ENCODE assay signal across 8 cellular contexts in genomic region chr13:63749857-63750256, GRCh38.
DNase-seq lines count a peak whose midpoint lies in the region; ATAC-seq, FAIRE-seq and TF ChIP-seq lines count a peak whose summit lies in the region.
"Not testable (repeated sequence)": the region's sequence is repeated elsewhere in the genome, so short reads cannot be mapped to it uniquely, and the experiment has no call there.

No MANE protein-coding gene starts in this region.

- not testable (repeated sequence) for H3K9me3 ChIP-seq in DND-41 (ENCODE audit: insufficient read depth, low read length, severe bottlenecking); IMR-90 (ENCODE audit: control insufficient read depth, insufficient read depth, low read length); K562 (replicated peaks; ENCODE audit: control insufficient read depth, insufficient read depth, low read depth, low read length); HepG2 (ENCODE audit: low read length); pancreas

- H3K4ac ChIP-seq in IMR-90 (ENCODE audit: low read depth, low read length) = not testable (repeated sequence)

- dilution Hi-C loops in IMR-90 (cut with HindIII; ENCODE audit: low sequenced_read_pairs, unreplicated experiment) = not testable (repeated sequence)

- H3K4me2 ChIP-seq in DND-41 (ENCODE audit: insufficient read depth, low read length); IMR-90 (ENCODE audit: low read depth, low read length); K562 (ENCODE audit: insufficient read depth, low read length); HepG2 (ENCODE audit: low read depth, low read length): not testable (repeated sequence)

- H4K5ac ChIP-seq in IMR-90 (ENCODE audit: low read depth, low read length) = not testable (repeated sequence)

- not testable (repeated sequence) for FAIRE-seq in K562 (lab: Jason Lieb, UNC); pancreas (lab: Jason Lieb, UNC)
- FAIRE-seq in HepG2 (lab: Jason Lieb, UNC) = peak; percentile 53

- TF ChIP-seq EP300 in K562 (IDR thresholded peaks at IDR 0.05; ENCODE audit: low read length); HepG2 (IDR thresholded peaks at IDR 0.05; ENCODE audit: low read depth in 2 of 2, low read length in 2 of 2); HepG2 (CRISPR knock-in tag; IDR thresholded peaks at IDR 0.05; ENCODE audit: borderline replicate concordance): not testable (repeated sequence)

- not testable (repeated sequence) for H3K14ac ChIP-seq in IMR-90 (replicated peaks; ENCODE audit: low read depth, low read length)

- TF ChIP-seq CTCF in DND-41 (IDR thresholded peaks at IDR 0.05; ENCODE audit: borderline replicate concordance, extremely low read depth, low read length, poor library complexity, severe bottlenecking); IMR-90 (conservative IDR thresholded peaks at IDR 0.05; ENCODE audit: low read depth, low read length); K562 (IDR thresholded peaks at IDR 0.05 in 2 of 3, conservative IDR thresholded peaks at IDR 0.05 in 1 of 3; ENCODE audit: insufficient read depth in 2 of 3, low read depth in 1 of 3, low read length in 3 of 3); HepG2 (CRISPR knock-in tag; IDR thresholded peaks at IDR 0.05); pancreas (IDR thresholded peaks at IDR 0.05): not testable (repeated sequence)

- H3K4me1 ChIP-seq in DND-41 (ENCODE audit: insufficient read depth, low read length); IMR-90 (ENCODE audit: control insufficient read depth, insufficient read depth, low read length); K562 (replicated peaks in 1 of 2; ENCODE audit: control insufficient read depth in 2 of 2, insufficient read depth in 2 of 2, low read length in 2 of 2); HepG2 (ENCODE audit: insufficient read depth, low read length); pancreas: not testable (repeated sequence)

- ATAC-seq in DND-41 (ENCODE audit: insufficient read depth, low read depth) (peak; percentile 88), GM21529 (IDR thresholded peaks at IDR 0.05; ENCODE audit: unreplicated experiment) (peak; percentile 67), HG02610 (IDR thresholded peaks at IDR 0.05; ENCODE audit: unreplicated experiment) (peak; percentile 78), IMR-90 (ENCODE audit: low read depth) (peak; percentile 63), SK-N-SH treated with all-trans-retinoic acid at 6 μM for 48 hours (peak; percentile 82), K562 (peak; percentile 62; the same call in 2 of the 3 replicates), HepG2 (peak; percentile 100), pancreas (peak in 3 of 4 donors; percentile 38 to 49 (median 48))

- not testable (repeated sequence) for TF ChIP-seq POLR2A in IMR-90 (IDR thresholded peaks at IDR 0.05; ENCODE audit: low read depth, low read length); K562 (conservative IDR thresholded peaks at IDR 0.05); HepG2 (IDR thresholded peaks at IDR 0.05; ENCODE audit: insufficient read depth in 1 of 2, low read depth in 2 of 2, low read length in 2 of 2)

- not testable (repeated sequence) for H4K91ac ChIP-seq in IMR-90 (ENCODE audit: insufficient read depth, low read depth, low read length)

- not testable (repeated sequence) for BruUV-seq in IMR-90 (replicated peaks; lab: Mats Ljungman, UMichigan); K562 (replicated peaks; lab: Mats Ljungman, UMichigan); HepG2 (replicated peaks; lab: Mats Ljungman, UMichigan)

- H4K20me1 ChIP-seq in DND-41 (ENCODE audit: insufficient read depth, low read length); IMR-90 (ENCODE audit: insufficient read depth, low read length); K562 (replicated peaks; ENCODE audit: control insufficient read depth, insufficient read depth, low read length); HepG2 (ENCODE audit: insufficient read depth, low read length): not testable (repeated sequence)

- DNase-seq in DND-41; IMR-90; K562 (ENCODE audit: extremely low read depth in 1 of 4, low spot score in 3 of 4); HepG2 (ENCODE audit: low spot score); pancreas: not testable (repeated sequence)

- H3K79me2 ChIP-seq in DND-41 (ENCODE audit: insufficient read depth, low read length); K562 (ENCODE audit: control insufficient read depth, insufficient read depth, low read length); HepG2 (ENCODE audit: insufficient read depth, low read length): not testable (repeated sequence)

- H2BK120ac ChIP-seq in IMR-90 (ENCODE audit: low read depth, low read length) = not testable (repeated sequence)

- not testable (repeated sequence) for H2AK5ac ChIP-seq in IMR-90 (ENCODE audit: low read depth, low read length)

- POLR2A ChIA-PET in IMR-90 (lab: Charles Lee; ENCODE audit: unreplicated experiment); K562 (lab: Yijun Ruan, JAX); HepG2 (lab: Yijun Ruan, JAX): not testable (repeated sequence)

- WGBS in IMR-90 (ENCODE audit: extremely low coverage in 2 of 2, insufficient read length in 1 of 2), 2 experiments = no CpG with 5 or more reads among the region's 2 CpGs
- no CpG with 5 or more reads among the region's 2 CpGs for WGBS in K562 (ENCODE audit: insufficient coverage, low coverage, missing lambda C conversion rate)
- WGBS in HepG2 (ENCODE audit: low lambda C conversion rate) = no CpG with 5 or more reads among the region's 2 CpGs
- no CpG with 5 or more reads among the region's 2 CpGs for WGBS in pancreas, 2 donors

- not testable (repeated sequence) for H2BK20ac ChIP-seq in IMR-90 (ENCODE audit: low read depth, low read length)

- H3K18ac ChIP-seq in IMR-90 (ENCODE audit: low read depth, low read length) = not testable (repeated sequence)

- H3K4me3 ChIP-seq in DND-41 (ENCODE audit: low read depth in 1 of 2, low read length in 2 of 2); IMR-90 (ENCODE audit: insufficient read depth, low read depth, low read length); K562; HepG2 (replicated peaks in 1 of 3; ENCODE audit: insufficient read depth in 1 of 3, low read depth in 2 of 3, low read length in 3 of 3); pancreas: not testable (repeated sequence)

- CTCF ChIA-PET in IMR-90 (lab: Yijun Ruan, JAX); K562 (lab: Yijun Ruan, JAX; ENCODE audit: low intra/inter-chr PET ratio); HepG2 (lab: Yijun Ruan, JAX; ENCODE audit: low intra/inter-chr PET ratio, low total read pairs): not testable (repeated sequence)

- H4K8ac ChIP-seq in IMR-90 (ENCODE audit: low read depth in 2 of 2, low read length in 2 of 2) = not testable (repeated sequence)

- not testable (repeated sequence) for H3K23ac ChIP-seq in IMR-90 (ENCODE audit: low read depth, low read length)

- intact Hi-C loops in IMR-90 (cut with micrococcal nuclease); K562 (cut with micrococcal nuclease); HepG2 (cut with micrococcal nuclease; ENCODE audit: unreplicated experiment); pancreas (cut with DNase I): not testable (repeated sequence)

- not testable (repeated sequence) for H3K56ac ChIP-seq in IMR-90 (ENCODE audit: extremely low read depth, insufficient read depth, low read length)

- not testable (repeated sequence) for H2AFZ ChIP-seq in DND-41 (ENCODE audit: low read depth, low read length); IMR-90 (replicated peaks; ENCODE audit: low read length, poor library complexity); K562 (ENCODE audit: low read depth, low read length); HepG2 (ENCODE audit: low read length)

- not testable (repeated sequence) for H2BK15ac ChIP-seq in IMR-90 (ENCODE audit: low read depth, low read length)

- not testable (repeated sequence) for H2BK5ac ChIP-seq in IMR-90 (ENCODE audit: low read depth, low read length, poor library complexity, severe bottlenecking)

- H3K27ac ChIP-seq in DND-41 (ENCODE audit: low read length); IMR-90 (ENCODE audit: insufficient read depth, low read length); K562 (ENCODE audit: extremely low read depth, low read depth, low read length); HepG2 (ENCODE audit: extremely low read length, insufficient read depth, low read length); pancreas: not testable (repeated sequence)

- not testable (repeated sequence) for TF ChIP-seq RAD21 in IMR-90 (IDR thresholded peaks at IDR 0.05; ENCODE audit: low read length); K562 (CRISPR knock-in tag; conservative IDR thresholded peaks at IDR 0.05 in 1 of 2, IDR thresholded peaks at IDR 0.05 in 1 of 2); HepG2 (CRISPR knock-in tag; IDR thresholded peaks at IDR 0.05)

- H3K36me3 ChIP-seq in DND-41 (ENCODE audit: insufficient read depth, low read length); IMR-90 (ENCODE audit: control insufficient read depth, insufficient read depth, low read length); K562 (ENCODE audit: control insufficient read depth, insufficient read depth, low read length); HepG2 (replicated peaks in 1 of 2; ENCODE audit: control insufficient read depth in 1 of 2, insufficient read depth in 2 of 2, low read length in 2 of 2); pancreas: not testable (repeated sequence)

- not testable (repeated sequence) for H3K9me1 ChIP-seq in IMR-90 (ENCODE audit: insufficient read depth, low read length); K562 (ENCODE audit: control insufficient read depth, insufficient read depth, low read length)

- H3K79me1 ChIP-seq in IMR-90 (ENCODE audit: low read depth in 1 of 2, low read length in 2 of 2) = not testable (repeated sequence)

- H2AK9ac ChIP-seq in IMR-90 (replicated peaks; ENCODE audit: low read depth, low read length, poor library complexity) = not testable (repeated sequence)

- in situ Hi-C loops in IMR-90 (cut with MboI; ENCODE audit: low sequenced_read_pairs); K562 (cut with MboI); HepG2 (cut with HindIII; ENCODE audit: extremely low pct_ligation_motif_present, low pct_unique_long_range_greater_than_20kb): not testable (repeated sequence)

- not testable (repeated sequence) for H3K27me3 ChIP-seq in DND-41 (ENCODE audit: insufficient read depth, low read length, poor library complexity); IMR-90 (ENCODE audit: control insufficient read depth, insufficient read depth, low read length); K562 (ENCODE audit: control insufficient read depth in 2 of 2, insufficient read depth in 2 of 2, low read length in 2 of 2); HepG2 (ENCODE audit: control insufficient read depth in 1 of 2, insufficient read depth in 2 of 2, low read length in 2 of 2); pancreas

- H3K9ac ChIP-seq in DND-41 (ENCODE audit: low read depth, low read length); IMR-90 (ENCODE audit: low read depth, low read length); K562 (ENCODE audit: insufficient read depth in 1 of 2, low read depth in 2 of 2, low read length in 2 of 2); HepG2 (ENCODE audit: insufficient read depth, low read depth, low read length): not testable (repeated sequence)

Comparison
In these comparisons a context has a peak if more than half of its experiments do, and no peak if none do; other contexts are left out.
1. ATAC-seq: peak in every context shown above with its lines; median percentile 100 in HepG2; 88 in DND-41; 82 in SK-N-SH treated with all-trans-retinoic acid at 6 μM for 48 hours; 78 in HG02610; 67 in GM21529; 63 in IMR-90; 62 in K562; 48 in pancreas.